Comparison of ENCODE assay signal across 7 cellular contexts in the genomic region with DNA sequence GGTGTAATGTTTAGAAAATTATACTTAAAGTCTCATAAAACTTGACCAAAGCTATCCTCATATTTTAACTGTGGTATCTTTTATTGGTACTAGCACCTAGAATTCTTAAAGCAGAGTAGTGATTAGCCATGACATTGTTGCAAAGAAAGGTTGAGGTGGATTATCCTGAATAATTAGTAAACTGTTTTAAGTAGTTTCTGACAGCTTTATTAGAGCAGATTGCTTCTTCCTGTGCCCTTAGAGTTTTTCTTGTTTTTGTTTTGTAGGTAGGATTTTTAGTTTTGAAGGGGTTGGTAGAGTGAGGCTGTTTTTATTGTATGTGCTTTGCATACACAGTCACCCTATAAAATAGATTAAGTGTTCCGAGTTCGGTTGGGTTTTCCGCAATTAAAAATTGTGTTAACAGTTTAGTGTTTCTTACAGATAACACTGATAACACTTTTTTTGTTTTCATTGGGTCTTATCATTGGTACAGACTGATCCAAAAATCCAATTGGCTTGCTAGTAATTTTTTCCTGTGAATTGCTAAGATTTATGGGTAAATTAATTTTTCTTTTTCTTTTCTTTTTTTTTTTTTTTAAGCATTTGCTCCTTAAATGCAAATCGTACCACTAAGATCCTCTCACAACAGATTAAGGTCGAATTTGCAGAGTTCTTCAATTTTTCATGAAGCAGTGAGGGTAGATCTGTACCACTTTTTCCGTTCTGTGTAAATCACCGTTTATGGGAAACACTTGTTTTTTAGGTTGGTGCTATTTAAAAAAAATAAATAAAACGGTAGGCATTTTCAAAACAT. TPM values are rescaled to one million over a fixed set of nuclear protein-coding genes. Genes with fewer than 3 reads are reported as not detected.
DNase-seq lines count a peak whose midpoint lies in the region; ATAC-seq and TF ChIP-seq lines count a peak whose summit lies in the region.

No MANE protein-coding gene starts in this region.

- intact Hi-C loops in HCT116 (cut with micrococcal nuclease), result loop anchor here (10.0 kb wide), 1 partner anchor 480 kb away; no protein-coding TSS in a partner anchor
- intact Hi-C loops in activated B cell treated with CpG ODN at 0.5 μM for 24 hours (cut with micrococcal nuclease), result loop anchor here (1.0 to 5.0 kb wide), 3 partner anchors 13 to 752 kb away; a partner anchor contains a TSS

- CTCF ChIA-PET in HCT116 (lab: Charles Lee), result no interaction called here
- CTCF ChIA-PET in activated B cell treated with CpG ODN at 0.5 μM for 24 hours (lab: Charles Lee), result interaction anchor here (1.1 to 2.4 kb wide), 2 partner anchors 13 to 122 kb away, joined by 3 to 5 read pairs; no protein-coding TSS in a partner anchor

- RAD21 ChIA-PET in HCT116 (lab: Charles Lee; ENCODE audit: low non-redundant PET in 1 of 2, low total read pairs in 2 of 2, uncharacterized antibody in 2 of 2, unreplicated experiment in 2 of 2), result no interaction called here

- no peaks in the 10 kb centered on the region for H3K27me3 ChIP-seq in HCT116 (ENCODE audit: insufficient read depth, low read length)

- H3K36me3 Mint-ChIP-seq in activated B cell treated with CpG ODN at 0.5 μM for 24 hours (ENCODE audit: low read depth), result peaks cover 58% of the 10 kb centered on the region
- H3K36me3 Mint-ChIP-seq in stimulated activated memory B cell treated with anti-CD40 and anti-IgM and Interleukin-4, amounts not matched to agents 10 μg/mL and 1 μg/mL and 100 μg/mL, for 72 hours, result peaks cover 57% of the 10 kb centered on the region

- no peak overlapping the region for H3K4me3 ChIP-seq in HCT116 (replicated peaks in 1 of 2; ENCODE audit: low read depth in 1 of 2, low read length in 2 of 2)
- peak overlapping the region; percentile 95 for H3K4me3 ChIP-seq in iPS-11a (ENCODE audit: low read depth, low read length)

- peaks cover 61% of the 10 kb centered on the region; the same call in 1 of the 2 replicates for H4K20me1 ChIP-seq in HCT116 (ENCODE audit: insufficient read depth)

- POLR2A ChIA-PET in HCT116 (lab: Charles Lee), result no interaction called here
- POLR2A ChIA-PET in activated B cell treated with CpG ODN at 0.5 μM for 24 hours (lab: Charles Lee), result interaction anchor here (0.8 kb wide), 1 partner anchor 449 kb away, joined by 3 read pairs; no protein-coding TSS in a partner anchor

- H3K4me3 Mint-ChIP-seq in activated B cell treated with CpG ODN at 0.5 μM for 24 hours, result peak overlapping the region; percentile 99
- peak overlapping the region; percentile 98 for H3K4me3 Mint-ChIP-seq in stimulated activated memory B cell treated with anti-CD40 and anti-IgM and Interleukin-4, amounts not matched to agents 10 μg/mL and 1 μg/mL and 100 μg/mL, for 72 hours

- TF ChIP-seq CTCF in HCT116 (IDR thresholded peaks at IDR 0.05 in 2 of 3, conservative IDR thresholded peaks at IDR 0.05 in 1 of 3; ENCODE audit: borderline replicate concordance in 1 of 3, insufficient read depth in 1 of 3, low read depth in 2 of 3, low read length in 2 of 3), result no peak
- no peak for TF ChIP-seq CTCF in activated B cell treated with CpG ODN at 0.5 μM for 24 hours (IDR thresholded peaks at IDR 0.05)

- H3K4me1 ChIP-seq in HCT116 (ENCODE audit: control insufficient read depth in 1 of 2, insufficient read depth in 2 of 2, low read length in 2 of 2), result peaks cover 25% of the 10 kb centered on the region in 2 experiments

- TF ChIP-seq POLR2A in HCT116 (IDR thresholded peaks at IDR 0.05; ENCODE audit: borderline replicate concordance, extremely low read depth, insufficient read depth, insufficient read length), result no peak

- no peak overlapping the region for H3K27ac ChIP-seq in HCT116 (ENCODE audit: low read depth, low read length)

- no peaks in the 10 kb centered on the region for H3K9me3 Mint-ChIP-seq in activated B cell treated with CpG ODN at 0.5 μM for 24 hours
- no peaks in the 10 kb centered on the region for H3K9me3 Mint-ChIP-seq in stimulated activated memory B cell treated with anti-CD40 and anti-IgM and Interleukin-4, amounts not matched to agents 10 μg/mL and 1 μg/mL and 100 μg/mL, for 72 hours

- no peaks in the 10 kb centered on the region for H3K9me2 ChIP-seq in HCT116 (ENCODE audit: insufficient read depth)

- H3K4me1 Mint-ChIP-seq in activated B cell treated with CpG ODN at 0.5 μM for 24 hours, result peaks cover 63% of the 10 kb centered on the region
- peaks cover 81% of the 10 kb centered on the region for H3K4me1 Mint-ChIP-seq in stimulated activated memory B cell treated with anti-CD40 and anti-IgM and Interleukin-4, amounts not matched to agents 10 μg/mL and 1 μg/mL and 100 μg/mL, for 72 hours

- H3K27me3 Mint-ChIP-seq in activated B cell treated with CpG ODN at 0.5 μM for 24 hours, result no peaks in the 10 kb centered on the region
- H3K27me3 Mint-ChIP-seq in stimulated activated memory B cell treated with anti-CD40 and anti-IgM and Interleukin-4, amounts not matched to agents 10 μg/mL and 1 μg/mL and 100 μg/mL, for 72 hours, result no peaks in the 10 kb centered on the region

- H3K9me3 ChIP-seq in HCT116 (ENCODE audit: control insufficient read depth in 1 of 2, insufficient read depth in 1 of 2, low read depth in 1 of 2, low read length in 2 of 2), result no peaks in the 10 kb centered on the region

- H3K27ac Mint-ChIP-seq in activated B cell treated with CpG ODN at 0.5 μM for 24 hours, result peak overlapping the region; percentile 99
- H3K27ac Mint-ChIP-seq in stimulated activated memory B cell treated with anti-CD40 and anti-IgM and Interleukin-4, amounts not matched to agents 10 μg/mL and 1 μg/mL and 100 μg/mL, for 72 hours, result peak overlapping the region; percentile 78

- peaks cover 23 to 35% of the 10 kb centered on the region in 2 experiments for H3K36me3 ChIP-seq in HCT116 (ENCODE audit: control insufficient read depth in 1 of 2, insufficient read depth in 2 of 2, low read length in 2 of 2)

- BruUV-seq in HCT116 (replicated peaks; lab: Mats Ljungman, UMichigan), result no TSS peak

- ATAC-seq in HCT116 (no peak), activated B cell treated with CpG ODN at 0.5 μM for 24 hours (ENCODE audit: low read depth) (no peak), HG02973 (IDR thresholded peaks at IDR 0.05; ENCODE audit: unreplicated experiment) (no peak)
- no peak for ATAC-seq in stimulated activated memory B cell treated with anti-CD40 and anti-IgM and Interleukin-4, amounts not matched to agents 10 μg/mL and 1 μg/mL and 100 μg/mL, for 72 hours

- H3K9ac ChIP-seq in HCT116 (ENCODE audit: low read length), result no peak overlapping the region

- peaks cover 80% of the 10 kb centered on the region for H3K79me2 ChIP-seq in HCT116 (ENCODE audit: insufficient read depth, low read length)

- no peak overlapping the region for H2AFZ ChIP-seq in HCT116 (ENCODE audit: low read depth, low read length, poor library complexity, severe bottlenecking)

- TF ChIP-seq RAD21 in HCT116 (IDR thresholded peaks at IDR 0.05; ENCODE audit: low read depth), result no peak

- DNase-seq in HCT116 (ENCODE audit: low read depth, low spot score) (no peak), activated B cell treated with CpG ODN at 0.5 μM for 24 hours (no peak), SHP77 treated with DMSO at 0.1 percent for 48 hours (lab: John Stamatoyannopoulos, UW) (no peak), DMS79 (lab: John Stamatoyannopoulos, UW) (no peak)

- peak overlapping the region; percentile 94; the same call in 1 of the 2 replicates for H3K4me2 ChIP-seq in HCT116 (ENCODE audit: low read length)

TF ChIP-seq in HCT116, 20 proteins besides CTCF, POLR2A, EP300 and RAD21 (continues in another document):
- TF ChIP-seq, protein P1, sequence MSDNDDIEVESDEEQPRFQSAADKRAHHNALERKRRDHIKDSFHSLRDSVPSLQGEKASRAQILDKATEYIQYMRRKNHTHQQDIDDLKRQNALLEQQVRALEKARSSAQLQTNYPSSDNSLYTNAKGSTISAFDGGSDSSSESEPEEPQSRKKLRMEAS (IDR thresholded peaks at IDR 0.05), result no peak
- TF ChIP-seq FOSL1 (IDR thresholded peaks at IDR 0.05; ENCODE audit: low read depth), result no peak
- no peak for TF ChIP-seq ZNF274 (IDR thresholded peaks at IDR 0.05; ENCODE audit: low read depth, low read length)
- no peak for TF ChIP-seq POLR2AphosphoS5 (IDR thresholded peaks at IDR 0.05; ENCODE audit: low read depth, low read length)
- no peak for TF ChIP-seq SIN3A (IDR thresholded peaks at IDR 0.05; ENCODE audit: low read depth)
- no peak for TF ChIP-seq EZH2 (IDR thresholded peaks at IDR 0.05)
- TF ChIP-seq SRF (IDR thresholded peaks at IDR 0.05; ENCODE audit: low read depth), result no peak
- no peak for TF ChIP-seq YY1 (IDR thresholded peaks at IDR 0.05; ENCODE audit: extremely low read depth, insufficient replicate concordance, low read depth, low read length)
- TF ChIP-seq CBX3 (IDR thresholded peaks at IDR 0.05; ENCODE audit: low read depth), result no peak
- no peak for TF ChIP-seq ELF1 (IDR thresholded peaks at IDR 0.05; ENCODE audit: borderline replicate concordance, low read depth)
- TF ChIP-seq, protein P2, sequence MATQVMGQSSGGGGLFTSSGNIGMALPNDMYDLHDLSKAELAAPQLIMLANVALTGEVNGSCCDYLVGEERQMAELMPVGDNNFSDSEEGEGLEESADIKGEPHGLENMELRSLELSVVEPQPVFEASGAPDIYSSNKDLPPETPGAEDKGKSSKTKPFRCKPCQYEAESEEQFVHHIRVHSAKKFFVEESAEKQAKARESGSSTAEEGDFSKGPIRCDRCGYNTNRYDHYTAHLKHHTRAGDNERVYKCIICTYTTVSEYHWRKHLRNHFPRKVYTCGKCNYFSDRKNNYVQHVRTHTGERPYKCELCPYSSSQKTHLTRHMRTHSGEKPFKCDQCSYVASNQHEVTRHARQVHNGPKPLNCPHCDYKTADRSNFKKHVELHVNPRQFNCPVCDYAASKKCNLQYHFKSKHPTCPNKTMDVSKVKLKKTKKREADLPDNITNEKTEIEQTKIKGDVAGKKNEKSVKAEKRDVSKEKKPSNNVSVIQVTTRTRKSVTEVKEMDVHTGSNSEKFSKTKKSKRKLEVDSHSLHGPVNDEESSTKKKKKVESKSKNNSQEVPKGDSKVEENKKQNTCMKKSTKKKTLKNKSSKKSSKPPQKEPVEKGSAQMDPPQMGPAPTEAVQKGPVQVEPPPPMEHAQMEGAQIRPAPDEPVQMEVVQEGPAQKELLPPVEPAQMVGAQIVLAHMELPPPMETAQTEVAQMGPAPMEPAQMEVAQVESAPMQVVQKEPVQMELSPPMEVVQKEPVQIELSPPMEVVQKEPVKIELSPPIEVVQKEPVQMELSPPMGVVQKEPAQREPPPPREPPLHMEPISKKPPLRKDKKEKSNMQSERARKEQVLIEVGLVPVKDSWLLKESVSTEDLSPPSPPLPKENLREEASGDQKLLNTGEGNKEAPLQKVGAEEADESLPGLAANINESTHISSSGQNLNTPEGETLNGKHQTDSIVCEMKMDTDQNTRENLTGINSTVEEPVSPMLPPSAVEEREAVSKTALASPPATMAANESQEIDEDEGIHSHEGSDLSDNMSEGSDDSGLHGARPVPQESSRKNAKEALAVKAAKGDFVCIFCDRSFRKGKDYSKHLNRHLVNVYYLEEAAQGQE (IDR thresholded peaks at IDR 0.05; ENCODE audit: low read depth), result no peak

RNA-seq across cellular contexts. Expression of a gene that starts 2.1 kb away (rescaled TPM):
- total RNA-seq in HCT116 (2021; ENCODE audit: unreplicated experiment), result 2.2 TPM
- 1.4 and 1.7 TPM in 2 replicates for polyA plus RNA-seq in HCT116 (2012)
- 2.0 and 4.7 TPM in 2 replicates for total RNA-seq in activated B cell treated with CpG ODN at 0.5 μM for 24 hours

RNA-seq across cellular contexts. Expression of a gene that starts 3.0 kb away (rescaled TPM):
- total RNA-seq in HCT116 (2021; ENCODE audit: unreplicated experiment), result 126 TPM
- polyA plus RNA-seq in HCT116 (2012), result 175 and 191 TPM in 2 replicates
- 101 and 113 TPM in 2 replicates for total RNA-seq in activated B cell treated with CpG ODN at 0.5 μM for 24 hours
